8 cellular contexts compared by ENCODE assay signal in genomic region chr6:138404666-138405337, GRCh38. TPM values are rescaled to one million over a fixed set of nuclear protein-coding genes. Genes with fewer than 3 reads are reported as not detected.
DNase-seq lines count a peak whose midpoint lies in the region; ATAC-seq and TF ChIP-seq lines count a peak whose summit lies in the region.

No MANE protein-coding gene starts in this region.

- H3K4me1 ChIP-seq in DOHH2 (ENCODE audit: control insufficient read depth, low read length) (peaks cover 16% of the 10 kb centered on the region), osteoblast (ENCODE audit: insufficient read depth, low read length) (peaks cover 10% of the 10 kb centered on the region)

- H3K36me3 ChIP-seq in DOHH2 (ENCODE audit: control insufficient read depth, low read length) (peaks cover 37% of the 10 kb centered on the region), osteoblast (ENCODE audit: insufficient read depth, low read length) (peaks cover 30% of the 10 kb centered on the region)

- H3K27ac ChIP-seq in DOHH2 (ENCODE audit: low read depth, low read length) (0 out of 2 replicates have a peak overlapping the region, but pooled peaks have one; percentile 2), osteoblast (ENCODE audit: low read depth, low read length) (peak overlapping the region; percentile 33)

- H3K4me3 Mint-ChIP-seq in activated CD8-positive, alpha-beta memory T cell treated with anti-CD3 and anti-CD28 coated beads, Interleukin-2, amount 10 ng/mL, durations not matched to agents 7 days and 5 days = peak overlapping the region; percentile 81

- H3K9me3 ChIP-seq in DOHH2 (ENCODE audit: control insufficient read depth, insufficient read depth, low read length) = no peaks in the 10 kb centered on the region
- H3K9me3 ChIP-seq in osteoblast (ENCODE audit: low read depth, low read length) = no peaks in the 10 kb centered on the region

- peak overlapping the region; percentile 100 for H3K4me2 ChIP-seq in DOHH2 (ENCODE audit: low read length)
- peak overlapping the region; percentile 84 for H3K4me2 ChIP-seq in osteoblast (ENCODE audit: insufficient read depth, low read length)

- peaks cover 3% of the 10 kb centered on the region for H3F3A ChIP-seq in DOHH2 (ENCODE audit: control insufficient read depth, insufficient read depth)

- H3K27me3 ChIP-seq in DOHH2 (ENCODE audit: control insufficient read depth, low read length) = 0 out of 2 replicates have a peak, but pooled peaks cover 3% of the 10 kb centered on the region
- H3K27me3 ChIP-seq in osteoblast (ENCODE audit: insufficient read depth, low read length) = no peaks in the 10 kb centered on the region

- CTCF ChIA-PET in activated CD8-positive, alpha-beta memory T cell treated with anti-CD3 and anti-CD28 coated beads, Interleukin-2, amount 10 ng/mL, durations not matched to agents 7 days and 5 days (lab: Charles Lee) = interaction anchor here (1.0 to 3.3 kb wide), 7 partner anchors 11 to 399 kb away, joined by 4 to 18 read pairs (median 4); no protein-coding TSS in a partner anchor

- ATAC-seq in activated CD8-positive, alpha-beta memory T cell treated with anti-CD3 and anti-CD28 coated beads, Interleukin-2, amount 10 ng/mL, durations not matched to agents 7 days and 5 days = no peak
- no peak for ATAC-seq in HG02870 (IDR thresholded peaks at IDR 0.05; ENCODE audit: unreplicated experiment)
- no peak for ATAC-seq in HG03571 (IDR thresholded peaks at IDR 0.05; ENCODE audit: unreplicated experiment)

- TF ChIP-seq CTCF in DOHH2 (IDR thresholded peaks at IDR 0.05; ENCODE audit: low read depth, low read length, poor library complexity, severe bottlenecking) (no peak), fibroblast of pulmonary artery (IDR thresholded peaks at IDR 0.05; ENCODE audit: low read length, missing control alignments) (no peak), osteoblast (IDR thresholded peaks at IDR 0.05; ENCODE audit: extremely low read depth, low read depth, low read length) (no peak)

- H3K79me2 ChIP-seq in DOHH2 (ENCODE audit: control insufficient read depth, low read length) = no peaks in the 10 kb centered on the region
- no peaks in the 10 kb centered on the region for H3K79me2 ChIP-seq in osteoblast (ENCODE audit: insufficient read depth, low read length)

- peaks cover 28% of the 10 kb centered on the region for H3K36me3 Mint-ChIP-seq in activated CD8-positive, alpha-beta memory T cell treated with anti-CD3 and anti-CD28 coated beads, Interleukin-2, amount 10 ng/mL, durations not matched to agents 7 days and 5 days

- H3K4me3 ChIP-seq in DOHH2 (ENCODE audit: low read length) = peak overlapping the region; percentile 98
- H3K4me3 ChIP-seq in fibroblast of pulmonary artery (replicated peaks; ENCODE audit: low read depth, low read length) = peak overlapping the region; percentile 88
- H3K4me3 ChIP-seq in osteoblast (ENCODE audit: insufficient read depth, low read length) = peak overlapping the region; percentile 91

- peaks cover 25% of the 10 kb centered on the region for H3K4me1 Mint-ChIP-seq in activated CD8-positive, alpha-beta memory T cell treated with anti-CD3 and anti-CD28 coated beads, Interleukin-2, amount 10 ng/mL, durations not matched to agents 7 days and 5 days

- peak overlapping the region; percentile 77 for H3K27ac Mint-ChIP-seq in activated CD8-positive, alpha-beta memory T cell treated with anti-CD3 and anti-CD28 coated beads, Interleukin-2, amount 10 ng/mL, durations not matched to agents 7 days and 5 days

- H3K9me3 Mint-ChIP-seq in activated CD8-positive, alpha-beta memory T cell treated with anti-CD3 and anti-CD28 coated beads, Interleukin-2, amount 10 ng/mL, durations not matched to agents 7 days and 5 days (ENCODE audit: low read depth) = no peaks in the 10 kb centered on the region

- DNase-seq in HPDE6-E6E7 (ENCODE audit: extremely low spot score) (peak; percentile 17), fibroblast of pulmonary artery (ENCODE audit: low read depth) (no peak), osteoblast (ENCODE audit: insufficient read length, low spot score, missing footprints) (peak; percentile 84), SK-N-DZ (ENCODE audit: low spot score) (no peak)
- DNase-seq in activated CD8-positive, alpha-beta memory T cell treated with anti-CD3 and anti-CD28 coated beads, Interleukin-2, amount 10 ng/mL, durations not matched to agents 7 days and 5 days = peak; percentile 55

- peaks cover 4% of the 10 kb centered on the region for H3K27me3 Mint-ChIP-seq in activated CD8-positive, alpha-beta memory T cell treated with anti-CD3 and anti-CD28 coated beads, Interleukin-2, amount 10 ng/mL, durations not matched to agents 7 days and 5 days

- H4K20me1 ChIP-seq in DOHH2 (ENCODE audit: control insufficient read depth, insufficient read depth, low read depth, low read length) (no peaks in the 10 kb centered on the region), osteoblast (ENCODE audit: insufficient read depth, low read length) (peaks cover 2% of the 10 kb centered on the region)

- H3K9me2 ChIP-seq in DOHH2 (replicated peaks; ENCODE audit: control insufficient read depth, low read length) = no peaks in the 10 kb centered on the region

- H2AFZ ChIP-seq in osteoblast (ENCODE audit: low read length) = peak overlapping the region; percentile 94

RNA-seq across cellular contexts. Expression of gene HEBP2, which starts 0.8 kb away (rescaled TPM):
- 10 to 100 TPM; 37.2 to 43.1 TPM for total RNA-seq in activated CD8-positive, alpha-beta memory T cell treated with anti-CD3 and anti-CD28 coated beads, Interleukin-2, amount 10 ng/mL, durations not matched to agents 7 days and 5 days
- total RNA-seq in osteoblast = 35.1 and 35.8 TPM in 2 replicates
- polyA plus RNA-seq in SK-N-DZ (2014; cell fraction: cytosol; rRNA removed) = 51.8 and 52.5 TPM in 2 replicates
- polyA plus RNA-seq in SK-N-DZ (2014; cell fraction: nucleus; rRNA removed) = 39.2 and 55.5 TPM in 2 replicates

RNA-seq across cellular contexts. Expression of gene SMIM28, which starts 27.1 kb away (rescaled TPM):
- total RNA-seq in activated CD8-positive, alpha-beta memory T cell treated with anti-CD3 and anti-CD28 coated beads, Interleukin-2, amount 10 ng/mL, durations not matched to agents 7 days and 5 days = not detected
- not detected in 2 replicates for total RNA-seq in osteoblast
- polyA plus RNA-seq in SK-N-DZ (2014; cell fraction: cytosol; rRNA removed) = 2.1 and 4.2 TPM in 2 replicates
- 1.7 and 2.5 TPM in 2 replicates for polyA plus RNA-seq in SK-N-DZ (2014; cell fraction: nucleus; rRNA removed)

Comparison
In these comparisons a context has a peak if more than half of its experiments do, and no peak if none do; other contexts are left out.
1. DNase-seq: peak in HPDE6-E6E7 (single experiment), activated CD8-positive, alpha-beta memory T cell treated with anti-CD3 and anti-CD28 coated beads, Interleukin-2, amount 10 ng/mL, durations not matched to agents 7 days and 5 days (single experiment) and osteoblast (single experiment); none in fibroblast of pulmonary artery (single experiment) and SK-N-DZ (single experiment).
2. Peak in every context shown above with its lines, with median percentiles within 50 percentile points of each other: H3K4me3 ChIP-seq.